Comparison of ENCODE assay signal across 25 cellular contexts in the genomic region with DNA sequence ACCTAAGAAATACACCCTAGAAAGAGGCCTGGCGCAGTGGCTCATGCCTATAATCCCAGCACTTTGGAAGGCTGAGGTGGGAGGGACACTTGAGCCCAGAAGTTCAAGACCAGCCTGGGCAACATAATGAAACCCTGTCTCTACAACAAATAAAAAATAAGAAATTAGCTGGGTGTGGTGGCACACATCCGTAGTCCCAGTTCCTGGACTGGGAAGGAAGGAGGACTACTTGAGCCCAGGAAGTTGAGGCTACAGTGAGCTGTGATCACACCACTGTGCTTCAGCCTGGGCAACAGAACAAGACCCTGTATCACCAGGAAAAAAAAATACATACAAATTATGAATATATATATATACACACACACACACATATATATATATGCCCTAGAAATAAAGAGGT.
"Had no signal": no experiment of that assay in that cellular context is flagged by ENCODE, and none has a peak within 500 bp of the region (broad histone marks: within the 10 kb centered on the region; RNA-seq: fewer than 3 reads in every experiment).

No MANE protein-coding gene starts in this region.

- H3K27ac ChIP-seq: brain microvascular endothelial cell, coronary artery, esophagus muscularis mucosa, foreskin keratinocyte, gastrocnemius medialis, VCaP had no signal

- H3K4me1 ChIP-seq: foreskin keratinocyte, gastrocnemius medialis had no signal

- H3K27me3 ChIP-seq: brain microvascular endothelial cell, esophagus muscularis mucosa, foreskin keratinocyte, gastrocnemius medialis had no signal

- H3K9me3 ChIP-seq: esophagus muscularis mucosa, gastrocnemius medialis had no signal

- H3K4me3 ChIP-seq: coronary artery, esophagus muscularis mucosa, gastrocnemius medialis had no signal

- DNase-seq: activated CD4-positive, alpha-beta memory T cell treated with anti-CD3 and anti-CD28 coated beads, Interleukin-2, amount 10 ng/mL, durations not matched to agents 7 days and 5 days; activated CD4-positive, alpha-beta T cell treated with anti-CD3 and anti-CD28 coated beads for 1 hour; activated CD4-positive, alpha-beta T cell treated with anti-CD3 and anti-CD28 coated beads for 4 hours; activated CD4-positive, alpha-beta T cell treated with anti-CD3 and anti-CD28 coated beads, Interleukin-2, amount 10 ng/mL, durations not matched to agents 7 days and 5 days; activated CD4-positive, alpha-beta T cell treated with anti-CD3 and anti-CD28 coated beads, Interleukin-2, amount 50 U/mL, for 4 hours; activated effector memory CD4-positive, alpha-beta T cell treated with Interleukin-2 at 50 U/mL for 16 hours; activated gamma-delta T cell treated with Interleukin-2 at 50 U/mL for 16 hours; activated naive CD4-positive, alpha-beta T cell treated with anti-CD3 and anti-CD28 coated beads, Interleukin-2, amount 50 U/mL, for 16 hours; activated naive CD4-positive, alpha-beta T cell treated with Interleukin-2 at 50 U/mL for 16 hours; activated T-cell treated with anti-CD3 and anti-CD28 coated beads, Interleukin-2, amount 50 U/mL, for 4 hours; amniotic stem cell; anterior cingulate cortex; brain microvascular endothelial cell; dermis blood vessel endothelial cell; effector CD4-positive, alpha-beta T cell; effector memory CD8-positive, alpha-beta T cell; erythroblast; foreskin keratinocyte; gastrocnemius medialis; T-helper 2 cell had no signal

- ATAC-seq: activated T-cell treated with anti-CD3 and anti-CD28 coated beads, Interleukin-2, amount 50 U/mL, for 4 hours; activated T-helper 17 cell treated with anti-CD3 and anti-CD28 coated beads, Interleukin-2, amount 50 U/mL, for 72 hours; effector memory CD8-positive, alpha-beta T cell; foreskin keratinocyte; gastrocnemius medialis; WTC11 had no signal
